In genomic region chr3:143497382-143497781, GRCh38 we compare ENCODE assay signal across 19 cellular contexts.
"Had no signal": no experiment of that assay in that cellular context is flagged by ENCODE, and none has a peak within 500 bp of the region (broad histone marks: within the 10 kb centered on the region; RNA-seq: fewer than 3 reads in every experiment).

No MANE protein-coding gene starts in this region.

- ATAC-seq: body of pancreas; lower lobe of right lung; stimulated activated naive CD8-positive, alpha-beta T cell treated with anti-CD3 and anti-CD28 coated beads, Interleukin-15, Interleukin-2, amounts not matched to agents 100 U/mL and 50 U/mL, for 24 hours; upper lobe of right lung had no signal

- H3K27ac ChIP-seq: body of pancreas, cardiac muscle cell, epithelial cell of prostate, lower lobe of right lung, ovary, prostate gland, upper lobe of right lung had no signal

- DNase-seq: activated CD4-positive, alpha-beta T cell treated with anti-CD3 and anti-CD28 coated beads for 1 hour; activated CD4-positive, alpha-beta T cell treated with anti-CD3 and anti-CD28 coated beads, Interleukin-2, amount 50 U/mL, for 1 hour; activated gamma-delta T cell treated with Interleukin-2 at 50 U/mL for 16 hours; activated T-cell treated with anti-CD3 and anti-CD28 coated beads, Interleukin-2, amount 50 U/mL, for 1 hour; anterior cingulate cortex; body of pancreas; cortex of kidney; endodermal cell; foreskin fibroblast; kidney; lower lobe of right lung; naive B cell; ovary; stimulated activated CD4-positive, alpha-beta T cell treated with anti-CD3 and anti-CD28 coated beads, Interleukin-4, amount 100 ng/mL, for 4 hours; stimulated activated naive CD8-positive, alpha-beta T cell treated with anti-CD3 and anti-CD28 coated beads, Interleukin-15, Interleukin-2, amounts not matched to agents 100 U/mL and 50 U/mL, for 24 hours; upper lobe of right lung had no signal

- H3K36me3 ChIP-seq: cardiac muscle cell, lower lobe of right lung, ovary, prostate gland, upper lobe of right lung had no signal

- H3K4me3 ChIP-seq: body of pancreas, cardiac muscle cell, lower lobe of right lung, ovary, prostate gland, upper lobe of right lung had no signal

- H3K9me3 ChIP-seq: body of pancreas, lower lobe of right lung, ovary, prostate gland, upper lobe of right lung had no signal

- H3K4me1 ChIP-seq: body of pancreas, lower lobe of right lung, prostate gland, upper lobe of right lung had no signal

- FAIRE-seq: kidney had no signal

- H3K27me3 ChIP-seq: body of pancreas, cardiac muscle cell, ovary, upper lobe of right lung had no signal
